ENCODE assay signal across 23 cellular contexts in genomic region chr15:62832231-62832630, GRCh38.
"Had no signal": no experiment of that assay in that cellular context is flagged by ENCODE, and none has a peak within 500 bp of the region (broad histone marks: within the 10 kb centered on the region; RNA-seq: fewer than 3 reads in every experiment).

No MANE protein-coding gene starts in this region.

- H3K9me3 ChIP-seq: esophagus muscularis mucosa, gastroesophageal sphincter, heart left ventricle, prostate gland, right atrium auricular region, testis, tibial artery, upper lobe of right lung, uterus had no signal

- H3K27ac Mint-ChIP-seq: endodermal cell; naive thymus-derived CD8-positive, alpha-beta T cell; nephron progenitor cell; stimulated activated memory B cell treated with anti-CD40 and anti-IgM and Interleukin-4, amounts not matched to agents 10 μg/mL and 1 μg/mL and 100 μg/mL, for 72 hours had no signal

- H3K4me3 Mint-ChIP-seq: endodermal cell; naive thymus-derived CD8-positive, alpha-beta T cell; nephron progenitor cell; stimulated activated memory B cell treated with anti-CD40 and anti-IgM and Interleukin-4, amounts not matched to agents 10 μg/mL and 1 μg/mL and 100 μg/mL, for 72 hours had no signal

- H3K9me3 Mint-ChIP-seq: endodermal cell; naive thymus-derived CD8-positive, alpha-beta T cell; nephron progenitor cell; stimulated activated memory B cell treated with anti-CD40 and anti-IgM and Interleukin-4, amounts not matched to agents 10 μg/mL and 1 μg/mL and 100 μg/mL, for 72 hours had no signal

- H3K4me1 ChIP-seq: foreskin keratinocyte, prostate gland, testis, tibial artery, upper lobe of right lung, uterus had no signal

- H3K27me3 Mint-ChIP-seq: naive thymus-derived CD8-positive, alpha-beta T cell had no signal

- H3K36me3 Mint-ChIP-seq: naive thymus-derived CD8-positive, alpha-beta T cell; stimulated activated memory B cell treated with anti-CD40 and anti-IgM and Interleukin-4, amounts not matched to agents 10 μg/mL and 1 μg/mL and 100 μg/mL, for 72 hours had no signal

- H3K27ac ChIP-seq: dorsolateral prefrontal cortex, esophagus muscularis mucosa, foreskin keratinocyte, gastroesophageal sphincter, heart left ventricle, prostate gland, right atrium auricular region, testis, tibial artery, upper lobe of right lung, uterus had no signal

- H3K4me3 ChIP-seq: dorsolateral prefrontal cortex, esophagus muscularis mucosa, gastroesophageal sphincter, heart left ventricle, prostate gland, right atrium auricular region, testis, tibial artery, upper lobe of right lung, uterus had no signal

- H3K27me3 ChIP-seq: dorsolateral prefrontal cortex, esophagus muscularis mucosa, foreskin keratinocyte, gastroesophageal sphincter, heart left ventricle, right atrium auricular region, testis, tibial artery, upper lobe of right lung, uterus had no signal

- H3K36me3 ChIP-seq: prostate gland, upper lobe of right lung, uterus had no signal

- DNase-seq: dorsolateral prefrontal cortex; effector CD4-positive, alpha-beta T cell; endodermal cell; foreskin keratinocyte; heart left ventricle; hippocampal formation; left ventricle myocardium superior; naive thymus-derived CD8-positive, alpha-beta T cell; nephron progenitor cell; nucleus accumbens; stimulated activated CD4-positive, alpha-beta T cell treated with anti-CD3 and anti-CD28 coated beads, Interleukin-2, amount 100 ng/mL, for 24 hours; stimulated activated CD4-positive, alpha-beta T cell treated with anti-CD3 and anti-CD28 coated beads, Interleukin-4, amount 100 ng/mL, for 24 hours; stimulated activated naive CD8-positive, alpha-beta T cell treated with anti-CD3 and anti-CD28 coated beads, Interleukin-15, Interleukin-2, amounts not matched to agents 100 U/mL and 50 U/mL, for 24 hours; substantia nigra; testis; tibial artery; upper lobe of right lung; uterus had no signal

- H3K4me1 Mint-ChIP-seq: endodermal cell; naive thymus-derived CD8-positive, alpha-beta T cell; stimulated activated memory B cell treated with anti-CD40 and anti-IgM and Interleukin-4, amounts not matched to agents 10 μg/mL and 1 μg/mL and 100 μg/mL, for 72 hours had no signal
